1 cellular context compared by ENCODE assay signal in genomic region chr2:217903859-217904613, GRCh38.
A peak's percentile ranks its signal among the peaks of the same experiment; 100 is the strongest.
TF ChIP-seq lines count a peak whose summit lies in the region.

No MANE protein-coding gene starts in this region.

TF ChIP-seq in HepG2, 621 proteins besides CTCF, POLR2A, EP300 and RAD21 (continued from another document and continues in another):
- TF ChIP-seq, protein P1, sequence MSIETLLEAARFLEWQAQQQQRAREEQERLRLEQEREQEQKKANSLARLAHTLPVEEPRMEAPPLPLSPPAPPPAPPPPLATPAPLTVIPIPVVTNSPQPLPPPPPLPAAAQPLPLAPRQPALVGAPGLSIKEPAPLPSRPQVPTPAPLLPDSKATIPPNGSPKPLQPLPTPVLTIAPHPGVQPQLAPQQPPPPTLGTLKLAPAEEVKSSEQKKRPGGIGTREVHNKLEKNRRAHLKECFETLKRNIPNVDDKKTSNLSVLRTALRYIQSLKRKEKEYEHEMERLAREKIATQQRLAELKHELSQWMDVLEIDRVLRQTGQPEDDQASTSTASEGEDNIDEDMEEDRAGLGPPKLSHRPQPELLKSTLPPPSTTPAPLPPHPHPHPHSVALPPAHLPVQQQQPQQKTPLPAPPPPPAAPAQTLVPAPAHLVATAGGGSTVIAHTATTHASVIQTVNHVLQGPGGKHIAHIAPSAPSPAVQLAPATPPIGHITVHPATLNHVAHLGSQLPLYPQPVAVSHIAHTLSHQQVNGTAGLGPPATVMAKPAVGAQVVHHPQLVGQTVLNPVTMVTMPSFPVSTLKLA (IDR thresholded peaks at IDR 0.05): no peak
- peak; percentile 73; the same call in 1 of the 2 replicates for TF ChIP-seq ZNF431 (CRISPR knock-in tag; IDR thresholded peaks at IDR 0.05; ENCODE audit: borderline replicate concordance, low read depth)
- TF ChIP-seq ARNTL (CRISPR knock-in tag; IDR thresholded peaks at IDR 0.05): peak; percentile 82
- no peak; the same call in 1 of the 2 replicates for TF ChIP-seq BCL3 (CRISPR knock-in tag; IDR thresholded peaks at IDR 0.05)
- TF ChIP-seq ZNF556 (CRISPR knock-in tag; IDR thresholded peaks at IDR 0.05; ENCODE audit: borderline replicate concordance): no peak; the same call in 1 of the 2 replicates
- no peak for TF ChIP-seq HMGA1 (CRISPR knock-in tag; conservative IDR thresholded peaks at IDR 0.05)
- TF ChIP-seq NRL (CRISPR knock-in tag; IDR thresholded peaks at IDR 0.05; ENCODE audit: borderline replicate concordance): 0 out of 2 replicates have a peak, but pooled peaks have one; percentile 43
- TF ChIP-seq, protein P2, sequence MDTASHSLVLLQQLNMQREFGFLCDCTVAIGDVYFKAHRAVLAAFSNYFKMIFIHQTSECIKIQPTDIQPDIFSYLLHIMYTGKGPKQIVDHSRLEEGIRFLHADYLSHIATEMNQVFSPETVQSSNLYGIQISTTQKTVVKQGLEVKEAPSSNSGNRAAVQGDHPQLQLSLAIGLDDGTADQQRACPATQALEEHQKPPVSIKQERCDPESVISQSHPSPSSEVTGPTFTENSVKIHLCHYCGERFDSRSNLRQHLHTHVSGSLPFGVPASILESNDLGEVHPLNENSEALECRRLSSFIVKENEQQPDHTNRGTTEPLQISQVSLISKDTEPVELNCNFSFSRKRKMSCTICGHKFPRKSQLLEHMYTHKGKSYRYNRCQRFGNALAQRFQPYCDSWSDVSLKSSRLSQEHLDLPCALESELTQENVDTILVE (CRISPR knock-in tag; IDR thresholded peaks at IDR 0.05): no peak
- peak; percentile 47; the same call in 1 of the 2 replicates for TF ChIP-seq HOXA3 (CRISPR knock-in tag; IDR thresholded peaks at IDR 0.05)
- no peak for TF ChIP-seq GTF2F1 (IDR thresholded peaks at IDR 0.05; ENCODE audit: low read length)
- TF ChIP-seq ZBTB42 (CRISPR knock-in tag; IDR thresholded peaks at IDR 0.05): no peak; the same call in 1 of the 2 replicates
- TF ChIP-seq ZNF552 (CRISPR knock-in tag; IDR thresholded peaks at IDR 0.05; ENCODE audit: borderline replicate concordance): no peak
- TF ChIP-seq SRSF9 (IDR thresholded peaks at IDR 0.05; ENCODE audit: borderline replicate concordance, insufficient read depth, low read depth, low read length, poor library complexity, severe bottlenecking): no peak
- TF ChIP-seq ZEB1 (IDR thresholded peaks at IDR 0.05; ENCODE audit: insufficient replicate concordance, low read depth): no peak
- TF ChIP-seq ZNF747 (CRISPR knock-in tag; IDR thresholded peaks at IDR 0.05; ENCODE audit: borderline replicate concordance): peak; percentile 21; the same call in 1 of the 2 replicates
- peak; percentile 60; the same call in 1 of the 2 replicates for TF ChIP-seq ZSCAN20 (CRISPR knock-in tag; IDR thresholded peaks at IDR 0.05; ENCODE audit: borderline replicate concordance)
- TF ChIP-seq ZNF619 (CRISPR knock-in tag; IDR thresholded peaks at IDR 0.05): 0 out of 2 replicates have a peak, but pooled peaks have one; percentile 17
- TF ChIP-seq ZBTB44 (CRISPR knock-in tag; IDR thresholded peaks at IDR 0.05): no peak
- peak; percentile 66; the same call in 1 of the 2 replicates for TF ChIP-seq ETV5 (CRISPR knock-in tag; IDR thresholded peaks at IDR 0.05; ENCODE audit: borderline replicate concordance)
- no peak for TF ChIP-seq SYNCRIP (IDR thresholded peaks at IDR 0.05; ENCODE audit: insufficient read depth, low read depth, low read length)
- TF ChIP-seq SP4 (CRISPR knock-in tag; IDR thresholded peaks at IDR 0.05): 0 out of 2 replicates have a peak, but pooled peaks have one; percentile 53
- TF ChIP-seq, protein P3, sequence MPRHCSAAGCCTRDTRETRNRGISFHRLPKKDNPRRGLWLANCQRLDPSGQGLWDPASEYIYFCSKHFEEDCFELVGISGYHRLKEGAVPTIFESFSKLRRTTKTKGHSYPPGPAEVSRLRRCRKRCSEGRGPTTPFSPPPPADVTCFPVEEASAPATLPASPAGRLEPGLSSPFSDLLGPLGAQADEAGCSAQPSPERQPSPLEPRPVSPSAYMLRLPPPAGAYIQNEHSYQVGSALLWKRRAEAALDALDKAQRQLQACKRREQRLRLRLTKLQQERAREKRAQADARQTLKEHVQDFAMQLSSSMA (CRISPR knock-in tag; IDR thresholded peaks at IDR 0.05): peak; percentile 62; the same call in 1 of the 2 replicates
- no peak for TF ChIP-seq ZSCAN22 (CRISPR knock-in tag; IDR thresholded peaks at IDR 0.05)
- no peak for TF ChIP-seq ZBTB1 (CRISPR knock-in tag; IDR thresholded peaks at IDR 0.05; ENCODE audit: borderline replicate concordance)
- TF ChIP-seq ZNF350 (CRISPR knock-in tag; IDR thresholded peaks at IDR 0.05; ENCODE audit: borderline replicate concordance, low read depth): peak; percentile 48; the same call in 1 of the 2 replicates
- TF ChIP-seq, protein P4, sequence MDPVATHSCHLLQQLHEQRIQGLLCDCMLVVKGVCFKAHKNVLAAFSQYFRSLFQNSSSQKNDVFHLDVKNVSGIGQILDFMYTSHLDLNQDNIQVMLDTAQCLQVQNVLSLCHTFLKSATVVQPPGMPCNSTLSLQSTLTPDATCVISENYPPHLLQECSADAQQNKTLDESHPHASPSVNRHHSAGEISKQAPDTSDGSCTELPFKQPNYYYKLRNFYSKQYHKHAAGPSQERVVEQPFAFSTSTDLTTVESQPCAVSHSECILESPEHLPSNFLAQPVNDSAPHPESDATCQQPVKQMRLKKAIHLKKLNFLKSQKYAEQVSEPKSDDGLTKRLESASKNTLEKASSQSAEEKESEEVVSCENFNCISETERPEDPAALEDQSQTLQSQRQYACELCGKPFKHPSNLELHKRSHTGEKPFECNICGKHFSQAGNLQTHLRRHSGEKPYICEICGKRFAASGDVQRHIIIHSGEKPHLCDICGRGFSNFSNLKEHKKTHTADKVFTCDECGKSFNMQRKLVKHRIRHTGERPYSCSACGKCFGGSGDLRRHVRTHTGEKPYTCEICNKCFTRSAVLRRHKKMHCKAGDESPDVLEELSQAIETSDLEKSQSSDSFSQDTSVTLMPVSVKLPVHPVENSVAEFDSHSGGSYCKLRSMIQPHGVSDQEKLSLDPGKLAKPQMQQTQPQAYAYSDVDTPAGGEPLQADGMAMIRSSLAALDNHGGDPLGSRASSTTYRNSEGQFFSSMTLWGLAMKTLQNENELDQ (CRISPR knock-in tag; IDR thresholded peaks at IDR 0.05; ENCODE audit: borderline replicate concordance): no peak
- TF ChIP-seq, protein P5, sequence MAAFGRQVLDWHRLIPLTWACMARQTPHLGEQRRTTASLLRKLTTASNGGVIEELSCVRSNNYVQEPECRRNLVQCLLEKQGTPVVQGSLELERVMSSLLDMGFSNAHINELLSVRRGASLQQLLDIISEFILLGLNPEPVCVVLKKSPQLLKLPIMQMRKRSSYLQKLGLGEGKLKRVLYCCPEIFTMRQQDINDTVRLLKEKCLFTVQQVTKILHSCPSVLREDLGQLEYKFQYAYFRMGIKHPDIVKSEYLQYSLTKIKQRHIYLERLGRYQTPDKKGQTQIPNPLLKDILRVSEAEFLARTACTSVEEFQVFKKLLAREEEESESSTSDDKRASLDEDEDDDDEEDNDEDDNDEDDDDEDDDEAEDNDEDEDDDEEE (CRISPR knock-in tag; IDR thresholded peaks at IDR 0.05): peak; percentile 87; the same call in 1 of the 2 replicates
- 0 out of 2 replicates have a peak, but pooled peaks have one; percentile 37 for TF ChIP-seq CBX5 (CRISPR knock-in tag; IDR thresholded peaks at IDR 0.05; ENCODE audit: borderline replicate concordance)
- TF ChIP-seq, protein P6, sequence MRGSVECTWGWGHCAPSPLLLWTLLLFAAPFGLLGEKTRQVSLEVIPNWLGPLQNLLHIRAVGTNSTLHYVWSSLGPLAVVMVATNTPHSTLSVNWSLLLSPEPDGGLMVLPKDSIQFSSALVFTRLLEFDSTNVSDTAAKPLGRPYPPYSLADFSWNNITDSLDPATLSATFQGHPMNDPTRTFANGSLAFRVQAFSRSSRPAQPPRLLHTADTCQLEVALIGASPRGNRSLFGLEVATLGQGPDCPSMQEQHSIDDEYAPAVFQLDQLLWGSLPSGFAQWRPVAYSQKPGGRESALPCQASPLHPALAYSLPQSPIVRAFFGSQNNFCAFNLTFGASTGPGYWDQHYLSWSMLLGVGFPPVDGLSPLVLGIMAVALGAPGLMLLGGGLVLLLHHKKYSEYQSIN (CRISPR knock-in tag; IDR thresholded peaks at IDR 0.05; ENCODE audit: borderline replicate concordance): no peak
- TF ChIP-seq ZNF563 (CRISPR knock-in tag; IDR thresholded peaks at IDR 0.05): 0 out of 2 replicates have a peak, but pooled peaks have one; percentile 42
- TF ChIP-seq, protein P7, sequence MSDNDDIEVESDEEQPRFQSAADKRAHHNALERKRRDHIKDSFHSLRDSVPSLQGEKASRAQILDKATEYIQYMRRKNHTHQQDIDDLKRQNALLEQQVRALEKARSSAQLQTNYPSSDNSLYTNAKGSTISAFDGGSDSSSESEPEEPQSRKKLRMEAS (IDR thresholded peaks at IDR 0.05): peak; percentile 37; the same call in 1 of the 2 replicates
- TF ChIP-seq ZNF441 (CRISPR knock-in tag; IDR thresholded peaks at IDR 0.05; ENCODE audit: borderline replicate concordance): peak; percentile 47; the same call in 1 of the 2 replicates
- TF ChIP-seq ZNF878 (CRISPR knock-in tag; IDR thresholded peaks at IDR 0.05): peak; percentile 14
- TF ChIP-seq ZNF264 (CRISPR knock-in tag; IDR thresholded peaks at IDR 0.05): peak; percentile 47; the same call in 1 of the 2 replicates
- TF ChIP-seq RXRA (CRISPR knock-in tag; IDR thresholded peaks at IDR 0.05): 0 out of 2 replicates have a peak, but pooled peaks have one; percentile 21
- no peak for TF ChIP-seq PLRG1 (conservative IDR thresholded peaks at IDR 0.05)
- TF ChIP-seq HNRNPL (IDR thresholded peaks at IDR 0.05; ENCODE audit: low read depth, low read length): peak; percentile 32; the same call in 1 of the 2 replicates
- peak; percentile 18 for TF ChIP-seq TEAD3 (CRISPR knock-in tag; optimal IDR thresholded peaks at IDR 0.05; ENCODE audit: borderline replicate concordance)
- TF ChIP-seq MBNL3 (CRISPR knock-in tag; conservative IDR thresholded peaks at IDR 0.05): no peak
- peak; percentile 99; the same call in 1 of the 2 replicates for TF ChIP-seq ZNF792 (CRISPR knock-in tag; IDR thresholded peaks at IDR 0.05)
- peak; percentile 45; the same call in 1 of the 2 replicates for TF ChIP-seq RBFOX2 (IDR thresholded peaks at IDR 0.05; ENCODE audit: low read depth, low read length)
- peak; percentile 86 for TF ChIP-seq ATF2 (CRISPR knock-in tag; IDR thresholded peaks at IDR 0.05)
- peak; percentile 85 for TF ChIP-seq ZNF501 (CRISPR knock-in tag; IDR thresholded peaks at IDR 0.05)
- TF ChIP-seq BRCA1 (CRISPR knock-in tag; IDR thresholded peaks at IDR 0.05): peak; percentile 60; the same call in 1 of the 2 replicates
- no peak for TF ChIP-seq ZNF3 (CRISPR knock-in tag; IDR thresholded peaks at IDR 0.05)
- peak; percentile 28; the same call in 1 of the 3 replicates for TF ChIP-seq MXI1 (IDR thresholded peaks at IDR 0.05; ENCODE audit: borderline replicate concordance, low read depth, low read length)
- TF ChIP-seq NFYC (CRISPR knock-in tag; IDR thresholded peaks at IDR 0.05): no peak; the same call in 1 of the 2 replicates
- TF ChIP-seq FOXK1 (CRISPR knock-in tag; IDR thresholded peaks at IDR 0.05; ENCODE audit: borderline replicate concordance, low read depth): no peak
- TF ChIP-seq CC2D1A (CRISPR knock-in tag; IDR thresholded peaks at IDR 0.05): no peak
- TF ChIP-seq ZMAT3 (CRISPR knock-in tag; conservative IDR thresholded peaks at IDR 0.05): 0 out of 2 replicates have a peak, but pooled peaks have one; percentile 64
- peak; percentile 31; the same call in 1 of the 2 replicates for TF ChIP-seq PHF8 (CRISPR knock-in tag; IDR thresholded peaks at IDR 0.05)
- TF ChIP-seq, protein P8, sequence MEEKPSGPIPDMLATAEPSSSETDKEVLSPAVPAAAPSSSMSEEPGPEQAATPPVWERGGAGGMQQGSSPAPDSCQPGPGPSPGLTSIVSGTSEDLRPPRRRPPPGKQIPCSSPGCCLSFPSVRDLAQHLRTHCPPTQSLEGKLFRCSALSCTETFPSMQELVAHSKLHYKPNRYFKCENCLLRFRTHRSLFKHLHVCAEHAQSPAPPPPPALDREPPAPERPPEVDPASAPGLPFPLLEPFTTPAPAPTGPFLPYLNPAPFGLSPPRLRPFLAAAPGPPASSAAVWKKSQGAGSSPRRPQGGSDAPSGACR (CRISPR knock-in tag; IDR thresholded peaks at IDR 0.05): peak; percentile 56; the same call in 1 of the 2 replicates
- peak; percentile 63 for TF ChIP-seq SRSF1 (optimal IDR thresholded peaks at IDR 0.05; ENCODE audit: low read depth, low read length)
- TF ChIP-seq ZSCAN29 (CRISPR knock-in tag; conservative IDR thresholded peaks at IDR 0.05): peak; percentile 60; the same call in 1 of the 2 replicates
- no peak for TF ChIP-seq ZMYM2 (CRISPR knock-in tag; IDR thresholded peaks at IDR 0.05)
- TF ChIP-seq ZNF629 (CRISPR knock-in tag; conservative IDR thresholded peaks at IDR 0.05): peak; percentile 2; the same call in 1 of the 2 replicates
- peak; percentile 53; the same call in 1 of the 2 replicates for TF ChIP-seq ZBTB7A (CRISPR knock-in tag; IDR thresholded peaks at IDR 0.05)
- TF ChIP-seq MYC (CRISPR knock-in tag; IDR thresholded peaks at IDR 0.05; ENCODE audit: borderline replicate concordance): peak; percentile 48; the same call in 1 of the 2 replicates
